8 cellular contexts compared by ENCODE assay signal in the genomic region with DNA sequence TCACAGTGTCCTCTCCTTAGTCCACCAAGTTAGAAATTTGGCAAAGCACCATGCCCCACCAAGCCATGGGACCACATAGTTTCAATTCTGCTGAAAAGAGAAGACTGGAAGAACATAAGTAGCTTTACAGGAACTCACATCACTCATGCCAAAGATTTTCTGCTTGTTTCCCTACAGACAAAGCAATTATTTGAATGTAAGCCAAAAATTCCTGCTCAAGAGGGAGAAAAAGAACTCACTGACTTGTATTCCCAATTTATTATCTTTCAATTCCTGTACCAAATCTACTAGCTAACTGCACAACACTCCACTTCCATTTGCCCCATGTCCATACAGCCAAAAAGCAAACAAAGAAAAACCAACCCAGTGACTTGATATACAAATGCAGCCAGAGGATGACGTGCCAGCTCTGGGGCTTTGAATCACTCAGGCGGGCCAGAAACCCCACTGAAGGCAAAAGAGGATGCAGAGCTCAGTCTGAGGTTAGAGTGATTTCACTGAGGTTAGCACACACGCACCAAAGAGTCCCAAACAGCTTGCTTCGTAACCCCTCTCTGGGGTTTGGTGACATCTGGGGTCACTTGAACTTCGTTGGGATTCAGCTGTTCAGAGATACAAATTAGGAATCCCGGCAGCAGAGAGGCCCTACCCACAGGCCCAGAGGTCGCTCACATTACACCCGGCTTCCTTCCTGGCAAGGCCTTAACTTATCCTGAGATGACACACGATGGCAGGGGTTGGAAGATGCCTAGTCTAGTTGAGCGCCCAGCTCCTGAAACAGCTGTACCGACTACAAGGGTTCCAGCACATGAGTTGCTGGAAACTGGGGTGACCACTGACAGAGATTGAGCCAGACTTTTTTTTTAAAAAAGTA. TPM values are rescaled to one million over a fixed set of nuclear protein-coding genes. Genes with fewer than 3 reads are reported as not detected.
DNase-seq lines count a peak whose midpoint lies in the region; ATAC-seq, FAIRE-seq and TF ChIP-seq lines count a peak whose summit lies in the region.

No MANE protein-coding gene starts in this region.

- no peaks in the 10 kb centered on the region for H3K27me3 ChIP-seq in astrocyte (ENCODE audit: insufficient read depth, low read length)

- no peaks in the 10 kb centered on the region for H3K9me3 Mint-ChIP-seq in astrocyte (ENCODE audit: unreplicated experiment)

- TF ChIP-seq CTCF in astrocyte (IDR thresholded peaks at IDR 0.05; ENCODE audit: insufficient read depth, low read depth, low read length): no peak

- H3K4me2 ChIP-seq in astrocyte (ENCODE audit: low read length): peak overlapping the region; percentile 98

- H4K20me1 ChIP-seq in astrocyte (ENCODE audit: insufficient read depth, low read length): peaks cover 46% of the 10 kb centered on the region

- peak overlapping the region; percentile 83 for H3K4me3 ChIP-seq in astrocyte (ENCODE audit: insufficient read depth, low read depth, low read length)

- no peaks in the 10 kb centered on the region for H3K36me3 Mint-ChIP-seq in astrocyte (ENCODE audit: low read depth, unreplicated experiment)

- peak overlapping the region; percentile 92 for H3K4me3 Mint-ChIP-seq in astrocyte (ENCODE audit: unreplicated experiment)

- peak overlapping the region; percentile 39 for H2AFZ ChIP-seq in astrocyte (ENCODE audit: low read depth, low read length)

- H3K4me1 ChIP-seq in astrocyte (ENCODE audit: insufficient read depth, low read length): peaks cover 33% of the 10 kb centered on the region

- H3K27me3 Mint-ChIP-seq in astrocyte (ENCODE audit: low read depth, unreplicated experiment): no peaks in the 10 kb centered on the region

- H3K9me3 ChIP-seq in astrocyte (ENCODE audit: insufficient read depth, low read depth, low read length): no peaks in the 10 kb centered on the region

- peak; percentile 40 for DNase-seq in A172 (ENCODE audit: low spot score)
- DNase-seq in T-helper 1 cell: peak; percentile 11 to 90 (median 53)
- DNase-seq in astrocyte (ENCODE audit: low read depth): peak; percentile 89
- peak; percentile 85 for DNase-seq in kidney glomerular epithelial cell (lab: John Stamatoyannopoulos, UW)
- peak; percentile 66 for DNase-seq in stimulated activated CD4-positive, alpha-beta T cell treated with anti-CD3 and anti-CD28 coated beads, Interleukin-4, amount 100 ng/mL, for 1 hour
- no peak for DNase-seq in NCI-H345 treated with DMSO at 0.1 percent for 48 hours (lab: John Stamatoyannopoulos, UW; ENCODE audit: unreplicated experiment)

- peaks cover 21% of the 10 kb centered on the region for H3K4me1 Mint-ChIP-seq in astrocyte (ENCODE audit: low read depth, unreplicated experiment)

- H3K27ac ChIP-seq in astrocyte (ENCODE audit: low read depth, low read length): peak overlapping the region; percentile 73

- H3K36me3 ChIP-seq in astrocyte (ENCODE audit: insufficient read depth, low read length): no peaks in the 10 kb centered on the region

- peak overlapping the region; percentile 13 for H3K27ac Mint-ChIP-seq in astrocyte (ENCODE audit: unreplicated experiment)

- peak overlapping the region; percentile 90 for H3K9ac ChIP-seq in astrocyte (ENCODE audit: low read length)

- peaks cover 70% of the 10 kb centered on the region for H3K79me2 ChIP-seq in astrocyte (ENCODE audit: insufficient read depth, low read length)

- ATAC-seq in GM18873 (IDR thresholded peaks at IDR 0.05; ENCODE audit: low FRiP score, unreplicated experiment) (peak; percentile 40), HG03095 (IDR thresholded peaks at IDR 0.05; ENCODE audit: unreplicated experiment) (peak; percentile 40)

- FAIRE-seq in astrocyte (lab: Jason Lieb, UNC): peak; percentile 86

RNA-seq across cellular contexts. Expression of gene RFTN1, which starts 1.7 kb away (rescaled TPM):
- 46.1 and 52.1 TPM in 2 replicates for total RNA-seq in A172 (2014; rRNA removed; shearing (Covaris generic))
- total RNA-seq in astrocyte: 49.5 and 56.8 TPM in 2 replicates
